19 cellular contexts compared by ENCODE assay signal in genomic region chr17:80313160-80313829, GRCh38. TPM values are rescaled to one million over a fixed set of nuclear protein-coding genes. Genes with fewer than 3 reads are reported as not detected.
DNase-seq lines count a peak whose midpoint lies in the region; ATAC-seq lines count a peak whose summit lies in the region.
"Had no signal": no experiment of that assay in that cellular context is flagged by ENCODE, and none has a peak within 500 bp of the region (broad histone marks: within the 10 kb centered on the region; RNA-seq: fewer than 3 reads in every experiment).

No MANE protein-coding gene starts in this region.

- H3K27ac ChIP-seq in effector memory CD4-positive, alpha-beta T cell (ENCODE audit: insufficient read depth, low read length, poor library complexity, severe bottlenecking), result no peak overlapping the region
- H3K27ac ChIP-seq: brain microvascular endothelial cell, heart left ventricle, left lung had no signal

- H3K9me3 ChIP-seq in effector memory CD4-positive, alpha-beta T cell (ENCODE audit: control insufficient read depth, low read length), result no peaks in the 10 kb centered on the region
- H3K9me3 ChIP-seq: heart left ventricle, left lung, SK-N-SH had no signal

- intact Hi-C loops in activated T-helper 1 cell treated with anti-CD3 and anti-CD28 coated beads, Interleukin-12 subunit alpha, Interleukin-12 subunit beta, Interleukin-2, Interleukin-4 antibody, amounts not matched to agents 30 ng/mL and 10 ng/mL and 1 ng/mL, durations not matched to agents 14 hours and 24 hours and 36 hours (cut with micrococcal nuclease), result no loop called here

- no peaks in the 10 kb centered on the region for H3K9me3 Mint-ChIP-seq in activated T-helper 1 cell treated with anti-CD3 and anti-CD28 coated beads, Interleukin-12 subunit alpha, Interleukin-12 subunit beta, Interleukin-2, Interleukin-4 antibody, amounts not matched to agents 30 ng/mL and 10 ng/mL and 1 ng/mL, durations not matched to agents 14 hours and 24 hours and 36 hours
- peaks cover 0 to 4% (median 2%) of the 10 kb centered on the region in 6 donors for H3K9me3 Mint-ChIP-seq in immature natural killer cell
- peaks cover 2 to 5% of the 10 kb centered on the region in 2 donors for H3K9me3 Mint-ChIP-seq in stimulated activated naive B cell treated with anti-CD40 and anti-IgM and Interleukin-4, amounts not matched to agents 10 μg/mL and 1 μg/mL and 100 μg/mL, for 72 hours

- no peaks in the 10 kb centered on the region for H3K4me1 ChIP-seq in effector memory CD4-positive, alpha-beta T cell (ENCODE audit: control insufficient read depth, insufficient read depth, low read length, poor library complexity, severe bottlenecking)
- H3K4me1 ChIP-seq: left lung had no signal

- in situ Hi-C loops in ACHN (cut with HindIII; ENCODE audit: low pct_ligation_motif_present, low pct_unique_long_range_greater_than_20kb, low sequenced_read_pairs), result no loop called here

- peaks cover 77% of the 10 kb centered on the region for H3K36me3 ChIP-seq in effector memory CD4-positive, alpha-beta T cell (ENCODE audit: control insufficient read depth, insufficient read depth, low read length)

- H3K4me3 Mint-ChIP-seq in activated T-helper 1 cell treated with anti-CD3 and anti-CD28 coated beads, Interleukin-12 subunit alpha, Interleukin-12 subunit beta, Interleukin-2, Interleukin-4 antibody, amounts not matched to agents 30 ng/mL and 10 ng/mL and 1 ng/mL, durations not matched to agents 14 hours and 24 hours and 36 hours, result no peak overlapping the region
- H3K4me3 Mint-ChIP-seq in immature natural killer cell, result peak overlapping the region in 2 of 5 donors; percentile 54 to 64
- no peak overlapping the region for H3K4me3 Mint-ChIP-seq in stimulated activated naive B cell treated with anti-CD40 and anti-IgM and Interleukin-4, amounts not matched to agents 10 μg/mL and 1 μg/mL and 100 μg/mL, for 72 hours

- H3K4me1 Mint-ChIP-seq in activated T-helper 1 cell treated with anti-CD3 and anti-CD28 coated beads, Interleukin-12 subunit alpha, Interleukin-12 subunit beta, Interleukin-2, Interleukin-4 antibody, amounts not matched to agents 30 ng/mL and 10 ng/mL and 1 ng/mL, durations not matched to agents 14 hours and 24 hours and 36 hours (ENCODE audit: low read depth), result peaks cover 19% of the 10 kb centered on the region
- H3K4me1 Mint-ChIP-seq in immature natural killer cell, result peaks cover 14 to 18% of the 10 kb centered on the region in 2 donors
- peaks cover 0 to 4% of the 10 kb centered on the region in 2 donors for H3K4me1 Mint-ChIP-seq in stimulated activated naive B cell treated with anti-CD40 and anti-IgM and Interleukin-4, amounts not matched to agents 10 μg/mL and 1 μg/mL and 100 μg/mL, for 72 hours

- no peaks in the 10 kb centered on the region for H3K27me3 Mint-ChIP-seq in activated T-helper 1 cell treated with anti-CD3 and anti-CD28 coated beads, Interleukin-12 subunit alpha, Interleukin-12 subunit beta, Interleukin-2, Interleukin-4 antibody, amounts not matched to agents 30 ng/mL and 10 ng/mL and 1 ng/mL, durations not matched to agents 14 hours and 24 hours and 36 hours (ENCODE audit: insufficient read depth)
- peaks cover 13 to 42% (median 41%) of the 10 kb centered on the region in 3 donors for H3K27me3 Mint-ChIP-seq in immature natural killer cell (ENCODE audit: low read depth in 3 of 3)
- no peaks in the 10 kb centered on the region for H3K27me3 Mint-ChIP-seq in stimulated activated naive B cell treated with anti-CD40 and anti-IgM and Interleukin-4, amounts not matched to agents 10 μg/mL and 1 μg/mL and 100 μg/mL, for 72 hours

- peak overlapping the region; percentile 59 for H3K27ac Mint-ChIP-seq in activated T-helper 1 cell treated with anti-CD3 and anti-CD28 coated beads, Interleukin-12 subunit alpha, Interleukin-12 subunit beta, Interleukin-2, Interleukin-4 antibody, amounts not matched to agents 30 ng/mL and 10 ng/mL and 1 ng/mL, durations not matched to agents 14 hours and 24 hours and 36 hours
- peak overlapping the region; percentile 76 to 91 (median 86) for H3K27ac Mint-ChIP-seq in immature natural killer cell
- H3K27ac Mint-ChIP-seq in stimulated activated naive B cell treated with anti-CD40 and anti-IgM and Interleukin-4, amounts not matched to agents 10 μg/mL and 1 μg/mL and 100 μg/mL, for 72 hours, result peak overlapping the region; percentile 82

- peaks cover 60% of the 10 kb centered on the region for H3K36me3 Mint-ChIP-seq in activated T-helper 1 cell treated with anti-CD3 and anti-CD28 coated beads, Interleukin-12 subunit alpha, Interleukin-12 subunit beta, Interleukin-2, Interleukin-4 antibody, amounts not matched to agents 30 ng/mL and 10 ng/mL and 1 ng/mL, durations not matched to agents 14 hours and 24 hours and 36 hours (ENCODE audit: low read depth)
- peaks cover 32 to 59% (median 34%) of the 10 kb centered on the region in 3 donors for H3K36me3 Mint-ChIP-seq in immature natural killer cell
- peaks cover 63 to 64% of the 10 kb centered on the region in 2 donors for H3K36me3 Mint-ChIP-seq in stimulated activated naive B cell treated with anti-CD40 and anti-IgM and Interleukin-4, amounts not matched to agents 10 μg/mL and 1 μg/mL and 100 μg/mL, for 72 hours

- DNase-seq in activated effector memory CD4-positive, alpha-beta T cell treated with anti-CD3 and anti-CD28 coated beads, Interleukin-2, amount 50 U/mL, for 16 hours, result peak; percentile 56
- no peak for DNase-seq in activated effector memory CD4-positive, alpha-beta T cell treated with Interleukin-2 at 50 U/mL for 16 hours
- DNase-seq in activated T-helper 1 cell treated with anti-CD3 and anti-CD28 coated beads, Interleukin-12 subunit alpha, Interleukin-12 subunit beta, Interleukin-2, Interleukin-4 antibody, amounts not matched to agents 30 ng/mL and 10 ng/mL and 1 ng/mL, durations not matched to agents 14 hours and 24 hours and 36 hours (ENCODE audit: low spot score), result no peak
- DNase-seq in immature natural killer cell (peak; percentile 30 to 38 (median 36)), NCI-H2171 (lab: John Stamatoyannopoulos, UW) (no peak), ACHN (no peak)
- no peak for DNase-seq in stimulated activated naive B cell treated with anti-CD40 and anti-IgM and Interleukin-4, amounts not matched to agents 10 μg/mL and 1 μg/mL and 100 μg/mL, for 72 hours
- no peak for DNase-seq in effector memory CD4-positive, alpha-beta T cell
- DNase-seq: activated CD8-positive, alpha-beta memory T cell treated with anti-CD3 and anti-CD28 coated beads, Interleukin-2, amount 50 U/mL, for 48 hours; brain microvascular endothelial cell; C1 segment of cervical spinal cord; EL; heart left ventricle; left lung; NCI-H1436; NCI-H526; SK-N-SH; stimulated activated CD4-positive, alpha-beta T cell treated with anti-CD3 and anti-CD28 coated beads, Interleukin-12 subunit alpha, Interleukin-12 subunit beta, amount 100 ng/mL, for 4 hours; stimulated activated CD8-positive, alpha-beta memory T cell treated with anti-CD3 and anti-CD28 coated beads, Interleukin-4, amount 100 ng/mL, for 48 hours had no signal

- H3K4me3 ChIP-seq in effector memory CD4-positive, alpha-beta T cell (ENCODE audit: insufficient read depth, low read depth, low read length, poor library complexity, severe bottlenecking), result no peak overlapping the region
- H3K4me3 ChIP-seq: heart left ventricle, left lung had no signal

- no peaks in the 10 kb centered on the region for H3K27me3 ChIP-seq in effector memory CD4-positive, alpha-beta T cell (replicated peaks; ENCODE audit: control insufficient read depth, insufficient read depth, low read length, poor library complexity, severe bottlenecking)
- H3K27me3 ChIP-seq: brain microvascular endothelial cell, heart left ventricle, left lung had no signal

- ATAC-seq in stimulated activated naive B cell treated with anti-CD40 and anti-IgM and Interleukin-4, amounts not matched to agents 10 μg/mL and 1 μg/mL and 100 μg/mL, for 72 hours (replicated peaks), result no peak
- ATAC-seq: heart left ventricle, left lung had no signal

RNA-seq across cellular contexts. Expression of gene RNF213, which starts 52.6 kb away (rescaled TPM):
- 282 and 290 TPM in 2 replicates for total RNA-seq in activated T-helper 1 cell treated with anti-CD3 and anti-CD28 coated beads, Interleukin-12 subunit alpha, Interleukin-12 subunit beta, Interleukin-2, Interleukin-4 antibody, amounts not matched to agents 30 ng/mL and 10 ng/mL and 1 ng/mL, durations not matched to agents 14 hours and 24 hours and 36 hours
- polyA plus RNA-seq in immature natural killer cell, result 100 to 1,000 TPM in 1 of 3 donors, 10 to 100 TPM in 2; 12.7 to 117 (median 25.9) TPM

Comparison
In these comparisons a context has a peak if more than half of its experiments do, and no peak if none do; other contexts are left out.
1. DNase-seq: peak in activated effector memory CD4-positive, alpha-beta T cell treated with anti-CD3 and anti-CD28 coated beads, Interleukin-2, amount 50 U/mL, for 16 hours (single experiment) and immature natural killer cell (3 of 3); none in activated effector memory CD4-positive, alpha-beta T cell treated with Interleukin-2 at 50 U/mL for 16 hours (single experiment), activated T-helper 1 cell treated with anti-CD3 and anti-CD28 coated beads, Interleukin-12 subunit alpha, Interleukin-12 subunit beta, Interleukin-2, Interleukin-4 antibody, amounts not matched to agents 30 ng/mL and 10 ng/mL and 1 ng/mL, durations not matched to agents 14 hours and 24 hours and 36 hours (single experiment), stimulated activated naive B cell treated with anti-CD40 and anti-IgM and Interleukin-4, amounts not matched to agents 10 μg/mL and 1 μg/mL and 100 μg/mL, for 72 hours (single experiment), NCI-H2171 (single experiment), effector memory CD4-positive, alpha-beta T cell (0 of 3) and ACHN (single experiment).
2. Peak in every context shown above with its lines, with median percentiles within 50 percentile points of each other: H3K27ac Mint-ChIP-seq.